21 cellular contexts compared by ENCODE assay signal in genomic region chr3:65625310-65625709, GRCh38.
"Had no signal": no experiment of that assay in that cellular context is flagged by ENCODE, and none has a peak within 500 bp of the region (broad histone marks: within the 10 kb centered on the region; RNA-seq: fewer than 3 reads in every experiment).

No MANE protein-coding gene starts in this region.

- H3K9me3 Mint-ChIP-seq: nephron progenitor cell had no signal

- H3K4me3 Mint-ChIP-seq: activated CD4-positive, alpha-beta T cell treated with anti-CD3 and anti-CD28 coated beads for 36 hours; activated CD8-positive, alpha-beta T cell treated with anti-CD3 and anti-CD28 coated beads, Interleukin-2, amount 10 ng/mL, durations not matched to agents 7 days and 5 days; activated naive CD8-positive, alpha-beta T cell; nephron progenitor cell; T-helper 17 cell had no signal

- H3K4me3 ChIP-seq: body of pancreas, coronary artery, stomach, testis, upper lobe of right lung had no signal

- H3K4me1 Mint-ChIP-seq: activated CD4-positive, alpha-beta T cell treated with anti-CD3 and anti-CD28 coated beads for 36 hours; T-helper 17 cell had no signal

- H3K27me3 Mint-ChIP-seq: activated CD4-positive, alpha-beta T cell treated with anti-CD3 and anti-CD28 coated beads for 36 hours; activated naive CD8-positive, alpha-beta T cell; T-helper 17 cell had no signal

- H3K27ac Mint-ChIP-seq: activated CD4-positive, alpha-beta T cell treated with anti-CD3 and anti-CD28 coated beads for 36 hours; activated CD8-positive, alpha-beta T cell treated with anti-CD3 and anti-CD28 coated beads, Interleukin-2, amount 10 ng/mL, durations not matched to agents 7 days and 5 days; activated naive CD8-positive, alpha-beta T cell; nephron progenitor cell; T-helper 17 cell had no signal

- ATAC-seq: activated CD4-positive, alpha-beta T cell treated with anti-CD3 and anti-CD28 coated beads for 36 hours; activated CD8-positive, alpha-beta T cell treated with anti-CD3 and anti-CD28 coated beads, Interleukin-2, amount 10 ng/mL, durations not matched to agents 7 days and 5 days; body of pancreas; sciatic nerve; T-helper 17 cell; upper lobe of right lung had no signal

- FAIRE-seq: kidney had no signal

- DNase-seq: activated CD4-positive, alpha-beta T cell treated with anti-CD3 and anti-CD28 coated beads for 36 hours; activated CD8-positive, alpha-beta memory T cell treated with anti-CD3 and anti-CD28 coated beads, Interleukin-2, amount 50 U/mL, for 4 hours; activated CD8-positive, alpha-beta T cell treated with anti-CD3 and anti-CD28 coated beads, Interleukin-2, amount 10 ng/mL, durations not matched to agents 7 days and 5 days; activated effector memory CD4-positive, alpha-beta T cell treated with anti-CD3 and anti-CD28 coated beads, Interleukin-2, amount 50 U/mL, for 16 hours; activated T-cell treated with anti-CD3 and anti-CD28 coated beads, Interleukin-2, amount 50 U/mL, for 48 hours; amygdala; body of pancreas; central memory CD4-positive, alpha-beta T cell; foreskin melanocyte; kidney; nephron progenitor cell; occipital lobe; stimulated activated CD4-positive, alpha-beta T cell treated with anti-CD3 and anti-CD28 coated beads, Interleukin-12 subunit alpha, Interleukin-12 subunit beta, amount 100 ng/mL, for 4 hours; stimulated activated CD4-positive, alpha-beta T cell treated with anti-CD3 and anti-CD28 coated beads, Interleukin-2, amount 100 ng/mL, for 24 hours; stomach; T-helper 17 cell; testis; upper lobe of right lung had no signal

- H3K27me3 ChIP-seq: body of pancreas, stomach, testis, upper lobe of right lung had no signal

- H3K36me3 Mint-ChIP-seq: activated naive CD8-positive, alpha-beta T cell had no signal

- H3K4me1 ChIP-seq: body of pancreas, stomach, testis, upper lobe of right lung had no signal

- H3K27ac ChIP-seq: body of pancreas, coronary artery, testis, upper lobe of right lung had no signal

- H3K9me3 ChIP-seq: body of pancreas, stomach, testis, upper lobe of right lung had no signal

- H3K36me3 ChIP-seq: stomach, upper lobe of right lung had no signal
